In the genomic region with DNA sequence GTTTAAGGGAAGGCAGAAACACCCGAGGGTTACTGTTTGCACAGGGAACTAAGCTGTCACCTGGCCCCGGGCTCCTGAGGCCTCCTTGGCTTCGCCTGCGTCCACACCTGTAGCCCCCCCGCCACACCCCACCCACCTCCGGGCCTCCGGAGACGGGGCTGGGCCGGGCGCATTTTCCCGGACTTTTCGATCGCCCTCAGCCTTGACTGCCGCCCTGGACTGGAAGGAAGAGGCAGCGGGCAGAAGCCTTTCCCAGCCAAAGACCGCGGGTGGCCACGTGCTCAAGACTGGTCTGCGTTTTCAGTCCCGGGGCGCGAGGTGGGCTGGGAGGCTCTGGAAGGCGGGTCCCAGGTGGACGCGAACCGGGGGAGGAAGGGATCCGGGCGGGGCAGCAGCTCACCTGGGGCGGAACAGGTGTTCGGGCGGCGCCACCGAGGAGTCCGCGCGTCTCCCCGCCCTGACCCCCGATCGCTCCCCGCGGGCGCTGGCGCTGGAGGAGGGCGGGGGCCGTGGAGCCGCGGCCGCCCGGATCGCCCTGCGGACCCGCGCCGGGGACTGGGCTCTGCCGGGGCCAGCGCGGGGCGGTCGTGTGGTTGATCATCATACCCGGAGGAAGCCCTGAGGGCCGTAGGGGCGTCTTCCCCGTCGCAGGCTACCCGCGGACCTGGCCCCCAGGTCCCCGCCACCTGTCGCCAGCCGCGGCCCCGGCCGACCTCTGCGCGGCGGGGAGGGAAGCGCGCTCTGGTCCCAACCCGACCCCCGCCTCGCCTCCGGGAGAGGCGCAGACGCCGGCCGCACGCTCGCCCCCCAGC, we compare ENCODE assay signal across 2 cellular contexts.
TF ChIP-seq lines count a peak whose summit lies in the region.

No MANE protein-coding gene starts in this region.

TF ChIP-seq in Ishikawa, 13 proteins besides CTCF, POLR2A, EP300 and RAD21 (continued from another document):
- TF ChIP-seq, protein P1, sequence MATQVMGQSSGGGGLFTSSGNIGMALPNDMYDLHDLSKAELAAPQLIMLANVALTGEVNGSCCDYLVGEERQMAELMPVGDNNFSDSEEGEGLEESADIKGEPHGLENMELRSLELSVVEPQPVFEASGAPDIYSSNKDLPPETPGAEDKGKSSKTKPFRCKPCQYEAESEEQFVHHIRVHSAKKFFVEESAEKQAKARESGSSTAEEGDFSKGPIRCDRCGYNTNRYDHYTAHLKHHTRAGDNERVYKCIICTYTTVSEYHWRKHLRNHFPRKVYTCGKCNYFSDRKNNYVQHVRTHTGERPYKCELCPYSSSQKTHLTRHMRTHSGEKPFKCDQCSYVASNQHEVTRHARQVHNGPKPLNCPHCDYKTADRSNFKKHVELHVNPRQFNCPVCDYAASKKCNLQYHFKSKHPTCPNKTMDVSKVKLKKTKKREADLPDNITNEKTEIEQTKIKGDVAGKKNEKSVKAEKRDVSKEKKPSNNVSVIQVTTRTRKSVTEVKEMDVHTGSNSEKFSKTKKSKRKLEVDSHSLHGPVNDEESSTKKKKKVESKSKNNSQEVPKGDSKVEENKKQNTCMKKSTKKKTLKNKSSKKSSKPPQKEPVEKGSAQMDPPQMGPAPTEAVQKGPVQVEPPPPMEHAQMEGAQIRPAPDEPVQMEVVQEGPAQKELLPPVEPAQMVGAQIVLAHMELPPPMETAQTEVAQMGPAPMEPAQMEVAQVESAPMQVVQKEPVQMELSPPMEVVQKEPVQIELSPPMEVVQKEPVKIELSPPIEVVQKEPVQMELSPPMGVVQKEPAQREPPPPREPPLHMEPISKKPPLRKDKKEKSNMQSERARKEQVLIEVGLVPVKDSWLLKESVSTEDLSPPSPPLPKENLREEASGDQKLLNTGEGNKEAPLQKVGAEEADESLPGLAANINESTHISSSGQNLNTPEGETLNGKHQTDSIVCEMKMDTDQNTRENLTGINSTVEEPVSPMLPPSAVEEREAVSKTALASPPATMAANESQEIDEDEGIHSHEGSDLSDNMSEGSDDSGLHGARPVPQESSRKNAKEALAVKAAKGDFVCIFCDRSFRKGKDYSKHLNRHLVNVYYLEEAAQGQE (IDR thresholded peaks at IDR 0.05; ENCODE audit: low read depth): no peak
- TF ChIP-seq, protein P2, sequence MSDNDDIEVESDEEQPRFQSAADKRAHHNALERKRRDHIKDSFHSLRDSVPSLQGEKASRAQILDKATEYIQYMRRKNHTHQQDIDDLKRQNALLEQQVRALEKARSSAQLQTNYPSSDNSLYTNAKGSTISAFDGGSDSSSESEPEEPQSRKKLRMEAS (IDR thresholded peaks at IDR 0.05): peak; percentile 97
- no peak for TF ChIP-seq YY1 (IDR thresholded peaks at IDR 0.05; ENCODE audit: low read depth)
- TF ChIP-seq ZBTB7A (IDR thresholded peaks at IDR 0.05; ENCODE audit: low read depth): no peak

TF ChIP-seq in SK-N-SH, 30 proteins besides CTCF, POLR2A, EP300 and RAD21 (continued from another document):
- TF ChIP-seq, protein P3, sequence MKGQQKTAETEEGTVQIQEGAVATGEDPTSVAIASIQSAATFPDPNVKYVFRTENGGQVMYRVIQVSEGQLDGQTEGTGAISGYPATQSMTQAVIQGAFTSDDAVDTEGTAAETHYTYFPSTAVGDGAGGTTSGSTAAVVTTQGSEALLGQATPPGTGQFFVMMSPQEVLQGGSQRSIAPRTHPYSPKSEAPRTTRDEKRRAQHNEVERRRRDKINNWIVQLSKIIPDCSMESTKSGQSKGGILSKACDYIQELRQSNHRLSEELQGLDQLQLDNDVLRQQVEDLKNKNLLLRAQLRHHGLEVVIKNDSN (IDR thresholded peaks at IDR 0.05; ENCODE audit: borderline replicate concordance, low read depth): peak; percentile 68; the same call in 1 of the 2 replicates
- no peak for TF ChIP-seq TCF12 (IDR thresholded peaks at IDR 0.05)
- TF ChIP-seq ELF1 (IDR thresholded peaks at IDR 0.05): 0 out of 2 replicates have a peak, but pooled peaks have one; percentile 13
- no peak for TF ChIP-seq FOXJ3 (CRISPR knock-in tag; IDR thresholded peaks at IDR 0.05)
- TF ChIP-seq RCOR1 (IDR thresholded peaks at IDR 0.05; ENCODE audit: low read length): 0 out of 2 replicates have a peak, but pooled peaks have one; percentile 3
- TF ChIP-seq, protein P4, sequence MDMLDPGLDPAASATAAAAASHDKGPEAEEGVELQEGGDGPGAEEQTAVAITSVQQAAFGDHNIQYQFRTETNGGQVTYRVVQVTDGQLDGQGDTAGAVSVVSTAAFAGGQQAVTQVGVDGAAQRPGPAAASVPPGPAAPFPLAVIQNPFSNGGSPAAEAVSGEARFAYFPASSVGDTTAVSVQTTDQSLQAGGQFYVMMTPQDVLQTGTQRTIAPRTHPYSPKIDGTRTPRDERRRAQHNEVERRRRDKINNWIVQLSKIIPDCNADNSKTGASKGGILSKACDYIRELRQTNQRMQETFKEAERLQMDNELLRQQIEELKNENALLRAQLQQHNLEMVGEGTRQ (IDR thresholded peaks at IDR 0.05; ENCODE audit: borderline replicate concordance, low read depth, low read length): no peak; the same call in 1 of the 2 replicates
- no peak for TF ChIP-seq MEF2A (IDR thresholded peaks at IDR 0.05; ENCODE audit: borderline replicate concordance, low read depth)
- peak; percentile 73 for TF ChIP-seq POLR2AphosphoS5 (IDR thresholded peaks at IDR 0.05; ENCODE audit: low read depth, low read length)
- TF ChIP-seq, protein P1 (IDR thresholded peaks at IDR 0.05; ENCODE audit: low read depth, low read length): no peak
- no peak for TF ChIP-seq TAF1 (IDR thresholded peaks at IDR 0.05; ENCODE audit: borderline replicate concordance, low read depth, low read length)
- peak; percentile 97 for TF ChIP-seq SIN3A (IDR thresholded peaks at IDR 0.05; ENCODE audit: borderline replicate concordance, low read depth, low read length)
- TF ChIP-seq RXRA (IDR thresholded peaks at IDR 0.05; ENCODE audit: borderline replicate concordance, low read depth): no peak
- TF ChIP-seq, protein P5, sequence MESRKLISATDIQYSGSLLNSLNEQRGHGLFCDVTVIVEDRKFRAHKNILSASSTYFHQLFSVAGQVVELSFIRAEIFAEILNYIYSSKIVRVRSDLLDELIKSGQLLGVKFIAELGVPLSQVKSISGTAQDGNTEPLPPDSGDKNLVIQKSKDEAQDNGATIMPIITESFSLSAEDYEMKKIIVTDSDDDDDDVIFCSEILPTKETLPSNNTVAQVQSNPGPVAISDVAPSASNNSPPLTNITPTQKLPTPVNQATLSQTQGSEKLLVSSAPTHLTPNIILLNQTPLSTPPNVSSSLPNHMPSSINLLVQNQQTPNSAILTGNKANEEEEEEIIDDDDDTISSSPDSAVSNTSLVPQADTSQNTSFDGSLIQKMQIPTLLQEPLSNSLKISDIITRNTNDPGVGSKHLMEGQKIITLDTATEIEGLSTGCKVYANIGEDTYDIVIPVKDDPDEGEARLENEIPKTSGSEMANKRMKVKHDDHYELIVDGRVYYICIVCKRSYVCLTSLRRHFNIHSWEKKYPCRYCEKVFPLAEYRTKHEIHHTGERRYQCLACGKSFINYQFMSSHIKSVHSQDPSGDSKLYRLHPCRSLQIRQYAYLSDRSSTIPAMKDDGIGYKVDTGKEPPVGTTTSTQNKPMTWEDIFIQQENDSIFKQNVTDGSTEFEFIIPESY (IDR thresholded peaks at IDR 0.05; ENCODE audit: borderline replicate concordance, low read depth): peak; percentile 27; the same call in 1 of the 2 replicates
- peak; percentile 83; the same call in 1 of the 2 replicates for TF ChIP-seq MXI1 (IDR thresholded peaks at IDR 0.05; ENCODE audit: low read depth, low read length)
- TF ChIP-seq GABPA (IDR thresholded peaks at IDR 0.05; ENCODE audit: low read depth): no peak
